In genomic region chr18:50847192-50847591, GRCh38 we compare ENCODE assay signal across 24 cellular contexts. TPM values are rescaled to one million over a fixed set of nuclear protein-coding genes. Genes with fewer than 3 reads are reported as not detected.
DNase-seq lines count a peak whose midpoint lies in the region; ATAC-seq and TF ChIP-seq lines count a peak whose summit lies in the region.
"Had no signal": no experiment of that assay in that cellular context is flagged by ENCODE, and none has a peak within 500 bp of the region (broad histone marks: within the 10 kb centered on the region; RNA-seq: fewer than 3 reads in every experiment).

No MANE protein-coding gene starts in this region.

- H3K9me3 Mint-ChIP-seq in activated naive CD4-positive, alpha-beta T cell treated with anti-CD3 and anti-CD28 coated beads, Interleukin-2, amount 50 U/mL, for 72 hours: no peaks in the 10 kb centered on the region
- no peaks in the 10 kb centered on the region for H3K9me3 Mint-ChIP-seq in activated naive CD4-positive, alpha-beta T cell treated with anti-CD3 and anti-CD28 coated beads for 36 hours
- H3K9me3 Mint-ChIP-seq: immature natural killer cell; memory B cell; naive thymus-derived CD8-positive, alpha-beta T cell; stimulated activated memory B cell treated with anti-CD40 and anti-IgM and Interleukin-4, amounts not matched to agents 10 μg/mL and 1 μg/mL and 100 μg/mL, for 72 hours; T-helper 2 cell treated with Interferon-gamma antibody and Interleukin-4, amounts not matched to agents 5 μg/mL and 100 μg/mL, for 36 hours had no signal

- CTCF ChIA-PET in activated naive CD4-positive, alpha-beta T cell treated with anti-CD3 and anti-CD28 coated beads for 36 hours (lab: Charles Lee): no interaction called here

- no peak for DNase-seq in activated naive CD4-positive, alpha-beta T cell treated with anti-CD3 and anti-CD28 coated beads, Interleukin-2, amount 50 U/mL, for 72 hours (ENCODE audit: low spot score in 2 of 2)
- no peak for DNase-seq in activated naive CD4-positive, alpha-beta T cell treated with anti-CD3 and anti-CD28 coated beads for 36 hours
- DNase-seq in OCI-M1 (lab: John Stamatoyannopoulos, UW): peak; percentile 48
- DNase-seq in fibroblast of lung (ENCODE audit: low read depth in 2 of 2): peak; percentile 26 to 89
- peak; percentile 15 for DNase-seq in stromal cell of bone marrow (ENCODE audit: low read depth)
- no peak for DNase-seq in hepatocyte (ENCODE audit: low spot score)
- no peak for DNase-seq in dermis blood vessel endothelial cell
- DNase-seq: 8988T; activated CD4-positive, alpha-beta T cell treated with anti-CD3 and anti-CD28 coated beads for 1 hour; activated gamma-delta T cell; glutamatergic neuron; immature natural killer cell; naive thymus-derived CD8-positive, alpha-beta T cell; NCI-H446; SJCRH30; stimulated activated CD4-positive, alpha-beta T cell treated with anti-CD3 and anti-CD28 coated beads, Interleukin-12 subunit alpha, Interleukin-12 subunit beta, amount 100 ng/mL, for 4 hours; transverse colon had no signal

- H3K27ac ChIP-seq in fibroblast of lung (ENCODE audit: insufficient read depth, low read length) (no peak overlapping the region), hepatocyte (no peak overlapping the region)
- H3K27ac ChIP-seq: coronary artery, prostate gland, SJCRH30, transverse colon had no signal

- peak; percentile 22 to 31 for ATAC-seq in activated naive CD4-positive, alpha-beta T cell treated with anti-CD3 and anti-CD28 coated beads, Interleukin-2, amount 50 U/mL, for 72 hours
- no peak for ATAC-seq in GM19328 (IDR thresholded peaks at IDR 0.05; ENCODE audit: unreplicated experiment)
- ATAC-seq: naive thymus-derived CD8-positive, alpha-beta T cell; stimulated activated memory B cell treated with anti-CD40 and anti-IgM and Interleukin-4, amounts not matched to agents 10 μg/mL and 1 μg/mL and 100 μg/mL, for 72 hours had no signal

- H3K36me3 ChIP-seq in fibroblast of lung (ENCODE audit: control insufficient read depth, insufficient read depth, low read length) (no peaks in the 10 kb centered on the region), hepatocyte (replicated peaks; ENCODE audit: insufficient read depth, low read depth) (no peaks in the 10 kb centered on the region)
- H3K36me3 ChIP-seq: prostate gland, SJCRH30, transverse colon had no signal

- no peak overlapping the region for H3K27ac Mint-ChIP-seq in activated naive CD4-positive, alpha-beta T cell treated with anti-CD3 and anti-CD28 coated beads, Interleukin-2, amount 50 U/mL, for 72 hours
- H3K27ac Mint-ChIP-seq in activated naive CD4-positive, alpha-beta T cell treated with anti-CD3 and anti-CD28 coated beads for 36 hours: no peak overlapping the region
- H3K27ac Mint-ChIP-seq: immature natural killer cell; memory B cell; naive thymus-derived CD8-positive, alpha-beta T cell; stimulated activated memory B cell treated with anti-CD40 and anti-IgM and Interleukin-4, amounts not matched to agents 10 μg/mL and 1 μg/mL and 100 μg/mL, for 72 hours; T-helper 2 cell treated with Interferon-gamma antibody and Interleukin-4, amounts not matched to agents 5 μg/mL and 100 μg/mL, for 36 hours had no signal

- H3K79me2 ChIP-seq in fibroblast of lung (ENCODE audit: control insufficient read depth, insufficient read depth, low read length) (no peaks in the 10 kb centered on the region), hepatocyte (no peaks in the 10 kb centered on the region)

- H2AFZ ChIP-seq in fibroblast of lung (ENCODE audit: low read length): no peak overlapping the region
- no peak overlapping the region for H2AFZ ChIP-seq in hepatocyte

- H3K4me1 ChIP-seq in fibroblast of lung (ENCODE audit: control insufficient read depth, extremely low read depth, insufficient read depth, low read length) (no peaks in the 10 kb centered on the region), hepatocyte (ENCODE audit: insufficient read depth) (no peaks in the 10 kb centered on the region)
- H3K4me1 ChIP-seq: prostate gland, SJCRH30 had no signal

- WGBS in hepatocyte (ENCODE audit: low lambda C conversion rate, missing lambda C conversion rate): 91% methylated on average over 4 of the region's 4 CpGs

- no peaks in the 10 kb centered on the region for H3K27me3 Mint-ChIP-seq in activated naive CD4-positive, alpha-beta T cell treated with anti-CD3 and anti-CD28 coated beads for 36 hours (ENCODE audit: low read depth)
- H3K27me3 Mint-ChIP-seq: stimulated activated memory B cell treated with anti-CD40 and anti-IgM and Interleukin-4, amounts not matched to agents 10 μg/mL and 1 μg/mL and 100 μg/mL, for 72 hours had no signal

- H3K36me3 Mint-ChIP-seq in activated naive CD4-positive, alpha-beta T cell treated with anti-CD3 and anti-CD28 coated beads, Interleukin-2, amount 50 U/mL, for 72 hours: no peaks in the 10 kb centered on the region
- H3K36me3 Mint-ChIP-seq in activated naive CD4-positive, alpha-beta T cell treated with anti-CD3 and anti-CD28 coated beads for 36 hours (ENCODE audit: low read depth): no peaks in the 10 kb centered on the region
- H3K36me3 Mint-ChIP-seq: immature natural killer cell; memory B cell; naive thymus-derived CD8-positive, alpha-beta T cell; stimulated activated memory B cell treated with anti-CD40 and anti-IgM and Interleukin-4, amounts not matched to agents 10 μg/mL and 1 μg/mL and 100 μg/mL, for 72 hours had no signal

- H3K9me2 ChIP-seq in hepatocyte (replicated peaks; ENCODE audit: insufficient read depth): no peaks in the 10 kb centered on the region

- H3K9ac ChIP-seq in fibroblast of lung (ENCODE audit: insufficient read depth, low read length): no peak overlapping the region

- H3K9me3 ChIP-seq in fibroblast of lung (ENCODE audit: control insufficient read depth, insufficient read depth, low read depth, low read length): no peaks in the 10 kb centered on the region
- no peaks in the 10 kb centered on the region for H3K9me3 ChIP-seq in hepatocyte (ENCODE audit: low read depth)
- H3K9me3 ChIP-seq: prostate gland, SJCRH30, transverse colon had no signal

- H3K4me3 ChIP-seq in fibroblast of lung (replicated peaks in 1 of 4; ENCODE audit: control extremely low read depth in 1 of 4, insufficient read depth in 1 of 4, low read depth in 3 of 4, low read length in 4 of 4) (no peak overlapping the region), hepatocyte (no peak overlapping the region)
- H3K4me3 ChIP-seq: coronary artery, prostate gland, SJCRH30, transverse colon had no signal

- no peak for TF ChIP-seq CTCF in fibroblast of lung (conservative IDR thresholded peaks at IDR 0.05 in 1 of 2, IDR thresholded peaks at IDR 0.05 in 1 of 2; ENCODE audit: low read depth in 1 of 2, low read length in 2 of 2)
- no peak for TF ChIP-seq CTCF in hepatocyte (IDR thresholded peaks at IDR 0.05; ENCODE audit: poor library complexity)

- H3K27me3 ChIP-seq in fibroblast of lung (ENCODE audit: control insufficient read depth, insufficient read depth, low read length) (no peaks in the 10 kb centered on the region), hepatocyte (no peaks in the 10 kb centered on the region)
- H3K27me3 ChIP-seq: SJCRH30, transverse colon had no signal

- no peaks in the 10 kb centered on the region for H3K4me1 Mint-ChIP-seq in activated naive CD4-positive, alpha-beta T cell treated with anti-CD3 and anti-CD28 coated beads for 36 hours (ENCODE audit: low read depth)
- H3K4me1 Mint-ChIP-seq: immature natural killer cell; memory B cell; naive thymus-derived CD8-positive, alpha-beta T cell; stimulated activated memory B cell treated with anti-CD40 and anti-IgM and Interleukin-4, amounts not matched to agents 10 μg/mL and 1 μg/mL and 100 μg/mL, for 72 hours had no signal

- H3K4me2 ChIP-seq in fibroblast of lung (ENCODE audit: extremely low read depth, insufficient read depth, low read length) (no peak overlapping the region), hepatocyte (no peak overlapping the region)

- intact Hi-C loops in activated naive CD4-positive, alpha-beta T cell treated with anti-CD3 and anti-CD28 coated beads for 36 hours (cut with micrococcal nuclease): no loop called here

- no peak overlapping the region for H3K4me3 Mint-ChIP-seq in activated naive CD4-positive, alpha-beta T cell treated with anti-CD3 and anti-CD28 coated beads for 36 hours
- H3K4me3 Mint-ChIP-seq: immature natural killer cell; memory B cell; naive thymus-derived CD8-positive, alpha-beta T cell; stimulated activated memory B cell treated with anti-CD40 and anti-IgM and Interleukin-4, amounts not matched to agents 10 μg/mL and 1 μg/mL and 100 μg/mL, for 72 hours; T-helper 2 cell treated with Interferon-gamma antibody and Interleukin-4, amounts not matched to agents 5 μg/mL and 100 μg/mL, for 36 hours had no signal

- H4K20me1 ChIP-seq in fibroblast of lung (ENCODE audit: control insufficient read depth, extremely low read depth, insufficient read depth, low read length) (no peaks in the 10 kb centered on the region), hepatocyte (ENCODE audit: insufficient read depth, poor library complexity, severe bottlenecking) (no peaks in the 10 kb centered on the region)

RNA-seq across cellular contexts. Expression of gene MRO, which starts 27.4 kb away (rescaled TPM):
- total RNA-seq in activated naive CD4-positive, alpha-beta T cell treated with anti-CD3 and anti-CD28 coated beads, Interleukin-2, amount 50 U/mL, for 72 hours: not detected
- not detected for total RNA-seq in activated naive CD4-positive, alpha-beta T cell treated with anti-CD3 and anti-CD28 coated beads for 36 hours
- total RNA-seq in fibroblast of lung (under 0.01 TPM in 2 replicates), hepatocyte (2.0 and 3.1 TPM in 2 replicates), dermis blood vessel endothelial cell (under 0.01 TPM in 1 of 2 replicates, not detected in the other)
- polyA plus RNA-seq in fibroblast of lung (0.01 and 0.02 TPM in 2 replicates), hepatocyte (1.2 and 1.3 TPM in 2 replicates)
- polyA plus RNA-seq in fibroblast of lung (2012): not detected in 2 replicates
- polyA minus RNA-seq in fibroblast of lung (ENCODE audit: low replicate concordance): not detected in 2 replicates
- total RNA-seq: HT-29; naive thymus-derived CD8-positive, alpha-beta T cell had no signal
- polyA plus RNA-seq: immature natural killer cell; naive thymus-derived CD8-positive, alpha-beta T cell had no signal

RNA-seq across cellular contexts. Expression of gene ME2, which starts 31.7 kb away (rescaled TPM):
- total RNA-seq in activated naive CD4-positive, alpha-beta T cell treated with anti-CD3 and anti-CD28 coated beads, Interleukin-2, amount 50 U/mL, for 72 hours: 100 to 1,000 TPM; 117 to 143 TPM
- total RNA-seq in activated naive CD4-positive, alpha-beta T cell treated with anti-CD3 and anti-CD28 coated beads for 36 hours: 100 to 1,000 TPM; 137 to 146 TPM
- total RNA-seq in fibroblast of lung (43.9 and 57.0 TPM in 2 replicates), hepatocyte (45.8 and 52.9 TPM in 2 replicates), dermis blood vessel endothelial cell (45.3 and 64.8 TPM in 2 replicates)
- polyA plus RNA-seq in fibroblast of lung (40.5 and 62.5 TPM in 2 replicates), hepatocyte (30.2 and 33.6 TPM in 2 replicates)
- polyA plus RNA-seq in fibroblast of lung (2012): 23.2 and 34.6 TPM in 2 replicates
- polyA minus RNA-seq in fibroblast of lung (ENCODE audit: low replicate concordance): 11.4 and 15.2 TPM in 2 replicates

Comparison
In these comparisons a context has a peak if more than half of its experiments do, and no peak if none do; other contexts are left out.
1. DNase-seq: peak in OCI-M1 (single experiment), fibroblast of lung (2 of 2) and stromal cell of bone marrow (single experiment); none in activated naive CD4-positive, alpha-beta T cell treated with anti-CD3 and anti-CD28 coated beads, Interleukin-2, amount 50 U/mL, for 72 hours (0 of 2), activated naive CD4-positive, alpha-beta T cell treated with anti-CD3 and anti-CD28 coated beads for 36 hours (single experiment), hepatocyte (single experiment) and dermis blood vessel endothelial cell (single experiment).